In the genomic region with DNA sequence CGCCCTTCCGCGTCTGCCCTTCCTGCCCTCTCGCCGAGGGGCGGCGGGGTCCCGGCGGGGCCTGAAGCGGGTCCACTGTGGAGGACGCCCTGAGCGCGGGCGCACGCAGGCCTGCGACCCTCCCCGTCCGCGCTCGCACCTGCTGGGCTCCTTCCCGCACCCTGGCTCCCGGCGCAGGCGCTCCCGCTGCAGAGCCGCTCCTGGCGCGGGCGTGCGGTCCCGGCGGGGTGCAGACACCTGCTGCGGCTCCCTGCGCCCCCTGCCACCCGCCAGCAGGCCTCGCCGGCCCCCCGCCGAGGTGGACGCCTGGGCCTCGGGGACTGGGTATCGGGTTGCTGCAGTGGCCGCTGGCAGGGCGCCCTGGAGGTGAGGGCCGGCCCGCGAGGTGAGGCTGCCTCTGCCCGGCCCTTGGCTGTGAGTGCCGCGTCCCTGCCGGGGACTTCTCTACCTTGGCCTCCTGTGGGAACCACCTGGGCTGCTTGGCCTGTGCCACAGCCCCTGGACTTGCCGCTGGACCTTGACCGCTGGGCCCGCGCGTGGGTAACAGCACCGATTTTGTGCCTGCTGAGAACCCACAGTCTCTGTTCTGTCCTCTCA, we compare ENCODE assay signal across 6 cellular contexts. TPM values are rescaled to one million over a fixed set of nuclear protein-coding genes. Genes with fewer than 3 reads are reported as not detected.
DNase-seq lines count a peak whose midpoint lies in the region; ATAC-seq and TF ChIP-seq lines count a peak whose summit lies in the region.

No MANE protein-coding gene starts in this region.

- 0 to 5% (median 2%) methylated on average over 3 to 57 of the region's 57 CpGs for WGBS in adrenal gland, 4 donors

- H3K27ac ChIP-seq in adrenal gland (peak overlapping the region in 4 of 5 donors; percentile 68 to 93 (median 75)), muscle layer of duodenum (ENCODE audit: low read length) (no peak overlapping the region)

- H3K27me3 ChIP-seq in adrenal gland, result no peaks in the 10 kb centered on the region
- H3K27me3 ChIP-seq in muscle layer of duodenum (ENCODE audit: low read depth, low read length), result no peaks in the 10 kb centered on the region

- no peak for TF ChIP-seq POLR2A in adrenal gland (IDR thresholded peaks at IDR 0.05)

- H3K4me3 ChIP-seq in GM12864 (ENCODE audit: low read depth, low read length), result peak overlapping the region; percentile 85
- peak overlapping the region; percentile 40 to 98 (median 74) for H3K4me3 ChIP-seq in adrenal gland
- H3K4me3 ChIP-seq in muscle layer of duodenum (ENCODE audit: low read depth in 1 of 2, low read length in 2 of 2), result peak overlapping the region; percentile 57 to 85

- peaks cover 14 to 15% of the 10 kb centered on the region in 2 donors for H3K4me1 ChIP-seq in adrenal gland (replicated peaks in 1 of 2)
- peaks cover 5 to 22% of the 10 kb centered on the region in 2 donors for H3K4me1 ChIP-seq in muscle layer of duodenum (ENCODE audit: control insufficient read depth in 1 of 2, insufficient read depth in 2 of 2, low read length in 2 of 2)

- H3K9me3 ChIP-seq in adrenal gland (replicated peaks in 1 of 3), result no peaks in the 10 kb centered on the region
- no peaks in the 10 kb centered on the region for H3K9me3 ChIP-seq in muscle layer of duodenum (ENCODE audit: control insufficient read depth in 1 of 2, low read length in 2 of 2)

- TF ChIP-seq CTCF in GM12864 (IDR thresholded peaks at IDR 0.05; ENCODE audit: low read depth, low read length, missing control alignments) (no peak), adrenal gland (IDR thresholded peaks at IDR 0.05) (no peak)

- H3K36me3 ChIP-seq in adrenal gland (replicated peaks in 1 of 2) (no peaks in the 10 kb centered on the region), muscle layer of duodenum (ENCODE audit: control insufficient read depth in 1 of 2, insufficient read depth in 2 of 2, low read length in 2 of 2) (no peaks in the 10 kb centered on the region)

- no peak for DNase-seq in GM12864 (ENCODE audit: low read depth)
- peak in 6 of 7 donors; percentile 48 to 67 (median 56) for DNase-seq in adrenal gland
- DNase-seq in EL, result no peak
- no peak for DNase-seq in GOT3 (lab: John Stamatoyannopoulos, UW)

- intact Hi-C loops in adrenal gland (cut with DNase I), result no loop called here

- peak; percentile 9 for ATAC-seq in HG03039 (IDR thresholded peaks at IDR 0.05; ENCODE audit: unreplicated experiment)

RNA-seq across cellular contexts. Expression of gene ARRDC1, which starts 0.6 kb away (rescaled TPM):
- total RNA-seq in adrenal gland, result 10 to 100 TPM; 19.5 to 59.4 (median 35.7) TPM
- polyA plus RNA-seq in adrenal gland, result 100 to 1,000 TPM in 2 of 3 donors, 10 to 100 TPM in 1; 14.1 to 194 (median 125) TPM

RNA-seq across cellular contexts. Expression of gene EHMT1, which starts 12.7 kb away (rescaled TPM):
- total RNA-seq in adrenal gland, result 100 to 1,000 TPM in 2 of 8 donors, 10 to 100 TPM in 6; 46.1 to 171 (median 73.8) TPM
- polyA plus RNA-seq in adrenal gland, result 100 to 1,000 TPM in 1 of 3 donors, 10 to 100 TPM in 2; 42.0 to 107 (median 75.2) TPM

RNA-seq across cellular contexts. Expression of gene ZMYND19, which starts 15.8 kb away (rescaled TPM):
- total RNA-seq in adrenal gland, result 10 to 100 TPM in 7 of 8 donors, 1 to 10 TPM in 1; 5.2 to 26.2 (median 15.1) TPM
- 10 to 100 TPM in 2 of 3 donors, 1 to 10 TPM in 1; 7.9 to 33.5 (median 33.2) TPM for polyA plus RNA-seq in adrenal gland

RNA-seq across cellular contexts. Expression of gene DPH7, which starts 27.4 kb away (rescaled TPM):
- 10 to 100 TPM; 20.0 to 39.4 (median 24.0) TPM for total RNA-seq in adrenal gland
- polyA plus RNA-seq in adrenal gland, result 10 to 100 TPM; 17.2 to 88.3 (median 75.0) TPM

RNA-seq across cellular contexts. Expression of gene MRPL41, which starts 54.4 kb away (rescaled TPM):
- 100 to 1,000 TPM in 2 of 8 donors, 10 to 100 TPM in 6; 52.2 to 110 (median 84.6) TPM for total RNA-seq in adrenal gland
- polyA plus RNA-seq in adrenal gland, result 100 to 1,000 TPM in 2 of 3 donors, 1 to 10 TPM in 1; 6.1 to 335 (median 293) TPM

Comparison
In these comparisons a context has a peak if more than half of its experiments do, and no peak if none do; other contexts are left out.
1. DNase-seq: peak in adrenal gland (6 of 7); none in GM12864 (single experiment), EL (single experiment) and GOT3 (single experiment).
2. Peak in every context shown above with its lines, with median percentiles within 50 percentile points of each other: H3K4me3 ChIP-seq.